Comparison of ENCODE assay signal across 14 cellular contexts in genomic region chr2:86102157-86102556, GRCh38.
"Had no signal": no experiment of that assay in that cellular context is flagged by ENCODE, and none has a peak within 500 bp of the region (broad histone marks: within the 10 kb centered on the region; RNA-seq: fewer than 3 reads in every experiment).

No MANE protein-coding gene starts in this region.

- H3K27me3 ChIP-seq: heart left ventricle, sigmoid colon had no signal

- H3K9me3 ChIP-seq: heart left ventricle, sigmoid colon had no signal

- H3K4me3 ChIP-seq: coronary artery, heart left ventricle, sigmoid colon, skin epidermis had no signal

- H3K27me3 Mint-ChIP-seq: naive thymus-derived CD4-positive, alpha-beta T cell had no signal

- ATAC-seq: esophagus mucosa; heart left ventricle; naive thymus-derived CD4-positive, alpha-beta T cell had no signal

- H3K27ac ChIP-seq: coronary artery, heart left ventricle, sigmoid colon, skin epidermis had no signal

- H3K9me3 Mint-ChIP-seq: neural crest cell had no signal

- FAIRE-seq: frontal cortex had no signal

- DNase-seq: effector CD4-positive, alpha-beta T cell; heart left ventricle; hippocampal formation; naive thymus-derived CD4-positive, alpha-beta T cell; posterior cingulate gyrus; sigmoid colon; stimulated activated CD4-positive, alpha-beta T cell treated with anti-CD3 and anti-CD28 coated beads, Interleukin-12 subunit alpha, Interleukin-12 subunit beta, amount 100 ng/mL, for 4 hours; stimulated activated naive CD4-positive, alpha-beta T cell treated with Interleukin-2 at 50 U/mL for 16 hours; trophoblast cell had no signal
